ENCODE assay signal across 1 cellular context in genomic region chr13:98487016-98487415, GRCh38.
TF ChIP-seq lines count a peak whose summit lies in the region.

No MANE protein-coding gene starts in this region.

TF ChIP-seq in IMR-90, 13 proteins besides CTCF, POLR2A, EP300 and RAD21:
- TF ChIP-seq RCOR1 (IDR thresholded peaks at IDR 0.05; ENCODE audit: insufficient replicate concordance, low read length), result no peak
- no peak for TF ChIP-seq CHD1 (IDR thresholded peaks at IDR 0.05; ENCODE audit: low read depth, low read length)
